8 cellular contexts compared by ENCODE assay signal in genomic region chr1:212432706-212433576, GRCh38. TPM values are rescaled to one million over a fixed set of nuclear protein-coding genes. Genes with fewer than 3 reads are reported as not detected.
DNase-seq lines count a peak whose midpoint lies in the region; ATAC-seq and TF ChIP-seq lines count a peak whose summit lies in the region.

NENF (plus strand) TSS chr1:212432920; CDS start chr1:212432944, 24 bp downstream.

- no peaks in the 10 kb centered on the region for H3K9me3 ChIP-seq in Caco-2
- no peaks in the 10 kb centered on the region for H3K9me3 ChIP-seq in OCI-LY7 (ENCODE audit: low read length)
- H3K9me3 ChIP-seq in muscle layer of duodenum (ENCODE audit: control insufficient read depth in 1 of 2, low read length in 2 of 2) = no peaks in the 10 kb centered on the region

- no peak within 1 kb of the TSS for H3K27ac ChIP-seq in OCI-LY7 (ENCODE audit: low read depth, low read length, poor library complexity, severe bottlenecking)
- peak within 1 kb of the TSS; percentile 51 for H3K27ac ChIP-seq in muscle layer of duodenum (ENCODE audit: low read length)

- no peaks in the 10 kb centered on the region for H3K9me3 Mint-ChIP-seq in Caco-2 (ENCODE audit: unreplicated experiment)
- no peaks in the 10 kb centered on the region for H3K9me3 Mint-ChIP-seq in activated T-cell treated with anti-CD3 and anti-CD28 coated beads, Interleukin-2, amount 50 U/mL, for 24 hours

- no peaks in the 10 kb centered on the region for H3K36me3 ChIP-seq in Caco-2 (ENCODE audit: control insufficient read depth, insufficient read depth, low read length)
- no peaks in the 10 kb centered on the region for H3K36me3 ChIP-seq in OCI-LY7 (ENCODE audit: insufficient read depth, low read length)
- no peaks in the 10 kb centered on the region for H3K36me3 ChIP-seq in muscle layer of duodenum (ENCODE audit: control insufficient read depth in 1 of 2, insufficient read depth in 2 of 2, low read length in 2 of 2)

- peak within 1 kb of the TSS; percentile 79 for H3K4me2 ChIP-seq in OCI-LY7 (ENCODE audit: low read length)

- no peaks in the 10 kb centered on the region for H4K20me1 ChIP-seq in OCI-LY7 (ENCODE audit: insufficient read depth, low read length)

- CTCF ChIA-PET in Caco-2 (lab: Charles Lee) (interaction anchor here (0.6 to 1.9 kb wide), 3 partner anchors 23 to 398 kb away, joined by 3 to 10 read pairs (median 3); partner anchors contain the start of gene INTS7), OCI-LY7 (lab: Charles Lee; ENCODE audit: unreplicated experiment) (interaction anchor here (1.0 kb wide), 1 partner anchor 23 kb away, joined by 3 read pairs; no protein-coding TSS in a partner anchor)

- TF ChIP-seq CTCF in Caco-2 (IDR thresholded peaks at IDR 0.05; ENCODE audit: insufficient read depth in 1 of 2, low read depth in 1 of 2, low read length in 1 of 2, severe bottlenecking in 1 of 2, unreplicated experiment in 1 of 2) (no peak), OCI-LY7 (conservative IDR thresholded peaks at IDR 0.05; ENCODE audit: low read length) (no peak)

- H3K27me3 Mint-ChIP-seq in Caco-2 (ENCODE audit: insufficient read depth, unreplicated experiment) = no peaks in the 10 kb centered on the region
- H3K27me3 Mint-ChIP-seq in activated T-cell treated with anti-CD3 and anti-CD28 coated beads, Interleukin-2, amount 50 U/mL, for 24 hours = no peaks in the 10 kb centered on the region

- peak within 1 kb of the TSS; percentile 88 for H3K27ac Mint-ChIP-seq in Caco-2 (ENCODE audit: unreplicated experiment)
- H3K27ac Mint-ChIP-seq in activated T-cell treated with anti-CD3 and anti-CD28 coated beads, Interleukin-2, amount 50 U/mL, for 24 hours = peak within 1 kb of the TSS; percentile 79

- H3K4me1 ChIP-seq in Caco-2 (peaks cover 38% of the 10 kb centered on the region), OCI-LY7 (ENCODE audit: insufficient read depth, low read length, poor library complexity, severe bottlenecking) (no peaks in the 10 kb centered on the region), muscle layer of duodenum (ENCODE audit: control insufficient read depth in 1 of 2, insufficient read depth in 2 of 2, low read length in 2 of 2) (peaks cover 6 to 18% of the 10 kb centered on the region in 2 donors)

- H3K27me3 ChIP-seq in Caco-2 (replicated peaks; ENCODE audit: control insufficient read depth, insufficient read depth, low read length) (no peaks in the 10 kb centered on the region), muscle layer of duodenum (ENCODE audit: low read depth, low read length) (no peaks in the 10 kb centered on the region)

- BruUV-seq in Caco-2 (replicated peaks; lab: Mats Ljungman, UMichigan) (no TSS peak), OCI-LY7 (replicated peaks; lab: Mats Ljungman, UMichigan) (no TSS peak)

- POLR2A ChIA-PET in Caco-2 (lab: Charles Lee) = interaction anchor here (1.0 kb wide), 1 partner anchor 10 kb away, joined by 3 read pairs; no protein-coding TSS in a partner anchor
- POLR2A ChIA-PET in OCI-LY7 (lab: Charles Lee) = interaction anchor here (0.6 kb wide), 2 partner anchors 78 to 96 kb away, joined by 3 to 5 read pairs; no protein-coding TSS in a partner anchor

- intact Hi-C loops in Caco-2 (cut with micrococcal nuclease; ENCODE audit: unreplicated experiment) = no loop called here
- intact Hi-C loops in OCI-LY7 (cut with micrococcal nuclease; ENCODE audit: unreplicated experiment) = no loop called here

- DNase-seq in Caco-2 = peak; percentile 81 to 92
- peak; percentile 95 for DNase-seq in HPDE6-E6E7 (ENCODE audit: extremely low spot score)
- DNase-seq in OCI-LY7 (ENCODE audit: low spot score) = peak; percentile 74
- peak; percentile 87 for DNase-seq in activated T-cell treated with anti-CD3 and anti-CD28 coated beads, Interleukin-2, amount 50 U/mL, for 24 hours
- DNase-seq in stimulated activated CD8-positive, alpha-beta memory T cell treated with anti-CD3 and anti-CD28 coated beads, Interleukin-7, amount 100 ng/mL, for 4 hours (ENCODE audit: low read depth in 2 of 2) = peak; percentile 29 to 72

- H3K4me3 ChIP-seq in Caco-2 (ENCODE audit: low read depth, low read length) (peak within 1 kb of the TSS; percentile 64), OCI-LY7 (ENCODE audit: low read depth, low read length, poor library complexity, severe bottlenecking) (peak within 1 kb of the TSS; percentile 73), muscle layer of duodenum (ENCODE audit: low read depth in 1 of 2, low read length in 2 of 2) (peak within 1 kb of the TSS; percentile 75 to 80)

- H3K79me2 ChIP-seq in OCI-LY7 (ENCODE audit: insufficient read depth, low read depth, low read length) = no peaks in the 10 kb centered on the region

- peak within 1 kb of the TSS; percentile 64 for H2AFZ ChIP-seq in OCI-LY7 (ENCODE audit: low read length)

- peaks cover 6% of the 10 kb centered on the region for H3K36me3 Mint-ChIP-seq in Caco-2 (ENCODE audit: insufficient read depth, unreplicated experiment)
- peaks cover 3% of the 10 kb centered on the region for H3K36me3 Mint-ChIP-seq in activated T-cell treated with anti-CD3 and anti-CD28 coated beads, Interleukin-2, amount 50 U/mL, for 24 hours (ENCODE audit: low read depth)

- H3K4me3 Mint-ChIP-seq in Caco-2 (ENCODE audit: unreplicated experiment) = peak within 1 kb of the TSS; percentile 79
- peak within 1 kb of the TSS; percentile 80 for H3K4me3 Mint-ChIP-seq in activated T-cell treated with anti-CD3 and anti-CD28 coated beads, Interleukin-2, amount 50 U/mL, for 24 hours

- peaks cover 45% of the 10 kb centered on the region for H3K4me1 Mint-ChIP-seq in Caco-2 (ENCODE audit: low read depth, unreplicated experiment)
- H3K4me1 Mint-ChIP-seq in activated T-cell treated with anti-CD3 and anti-CD28 coated beads, Interleukin-2, amount 50 U/mL, for 24 hours (ENCODE audit: low read depth) = peaks cover 33% of the 10 kb centered on the region

- no peaks in the 10 kb centered on the region for H3K9me2 ChIP-seq in OCI-LY7 (ENCODE audit: insufficient read depth, low read length)

- ATAC-seq in GM19467 (IDR thresholded peaks at IDR 0.05; ENCODE audit: unreplicated experiment) (peak; percentile 98), esophagus mucosa (peak; percentile 99)

RNA-seq across cellular contexts. Expression of gene NENF, which starts in this region (rescaled TPM):
- total RNA-seq in Caco-2 (2022) (90.1 and 95.7 TPM in 2 replicates), OCI-LY7 (2022) (12.7 and 15.0 TPM in 2 replicates), esophagus mucosa (40.9 TPM)
- total RNA-seq in OCI-LY7 (2014; rRNA removed; shearing (Covaris generic)) = 12.9 and 15.5 TPM in 2 replicates
